18 cellular contexts compared by ENCODE assay signal in the genomic region with DNA sequence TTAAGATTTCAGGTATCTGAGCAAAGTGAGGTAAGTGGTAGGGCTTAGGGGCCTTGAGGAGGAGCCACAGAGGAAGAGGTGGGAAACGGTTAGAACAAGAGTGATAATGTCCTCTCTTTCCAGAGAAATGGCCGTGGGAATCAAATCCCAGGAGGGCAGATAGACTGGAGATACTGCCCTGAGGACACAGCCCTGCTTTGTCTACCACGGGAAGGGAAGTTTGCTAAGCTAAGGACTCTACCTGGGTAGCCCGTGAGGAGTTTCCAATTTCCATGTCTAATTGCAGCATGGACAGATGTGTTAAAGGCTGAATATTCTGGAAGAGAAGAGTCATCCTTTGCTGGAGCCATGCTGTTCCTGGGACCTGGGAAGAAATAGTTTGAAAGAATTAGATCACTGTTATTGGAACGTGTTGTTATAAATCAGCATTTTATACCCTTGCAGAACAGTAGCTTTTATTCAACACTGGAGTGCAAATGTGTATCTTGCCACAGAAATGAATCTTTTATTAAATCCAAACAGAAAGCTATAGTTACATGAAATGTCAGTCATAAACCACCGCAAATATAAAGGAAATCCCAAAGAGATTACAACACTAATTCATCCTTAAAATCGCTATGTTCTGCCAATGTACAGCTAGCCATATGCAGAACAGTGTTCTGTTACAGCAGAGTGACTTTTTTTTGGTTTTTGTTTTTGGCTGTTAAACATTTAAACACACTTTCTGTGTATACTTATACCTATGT.
DNase-seq lines count a peak whose midpoint lies in the region; ATAC-seq and TF ChIP-seq lines count a peak whose summit lies in the region.
"Had no signal": no experiment of that assay in that cellular context is flagged by ENCODE, and none has a peak within 500 bp of the region (broad histone marks: within the 10 kb centered on the region; RNA-seq: fewer than 3 reads in every experiment).

No MANE protein-coding gene starts in this region.

- H3K4me1 ChIP-seq in HEK293 (ENCODE audit: control insufficient read depth, insufficient read depth, low read length): peaks cover 11% of the 10 kb centered on the region
- peaks cover 18% of the 10 kb centered on the region for H3K4me1 ChIP-seq in RWPE2 (ENCODE audit: insufficient read depth, poor library complexity, severe bottlenecking)
- H3K4me1 ChIP-seq: BE2C had no signal

- peaks cover 52% of the 10 kb centered on the region for H3K4me1 Mint-ChIP-seq in osteocyte (ENCODE audit: unreplicated experiment)
- no peaks in the 10 kb centered on the region for H3K4me1 Mint-ChIP-seq in activated naive CD4-positive, alpha-beta T cell treated with anti-CD3 and anti-CD28 coated beads, Interleukin-2, amount 10 ng/mL, durations not matched to agents 7 days and 5 days
- H3K4me1 Mint-ChIP-seq: CD4-positive, CD25-positive, alpha-beta regulatory T cell had no signal

- no peak overlapping the region for H3K4me3 Mint-ChIP-seq in osteocyte (ENCODE audit: unreplicated experiment)
- H3K4me3 Mint-ChIP-seq in activated naive CD4-positive, alpha-beta T cell treated with anti-CD3 and anti-CD28 coated beads, Interleukin-2, amount 10 ng/mL, durations not matched to agents 7 days and 5 days: no peak overlapping the region
- H3K4me3 Mint-ChIP-seq: CD4-positive, CD25-positive, alpha-beta regulatory T cell; IgD-negative memory B cell had no signal

- H3K27ac Mint-ChIP-seq in osteocyte (ENCODE audit: unreplicated experiment): peak overlapping the region; percentile 3
- no peak overlapping the region for H3K27ac Mint-ChIP-seq in activated naive CD4-positive, alpha-beta T cell treated with anti-CD3 and anti-CD28 coated beads, Interleukin-2, amount 10 ng/mL, durations not matched to agents 7 days and 5 days
- H3K27ac Mint-ChIP-seq: IgD-negative memory B cell had no signal

- H3K27ac ChIP-seq in HEK293 (ENCODE audit: extremely low read depth, low read depth, low read length): no peak overlapping the region
- H3K27ac ChIP-seq in RWPE2 (ENCODE audit: poor library complexity, severe bottlenecking): peak overlapping the region; percentile 94
- H3K27ac ChIP-seq: GM23248 had no signal

- no peaks in the 10 kb centered on the region for H3K36me3 ChIP-seq in HEK293 (ENCODE audit: control insufficient read depth in 2 of 2, insufficient read depth in 1 of 2, low read length in 2 of 2)
- no peaks in the 10 kb centered on the region for H3K36me3 ChIP-seq in RWPE2 (ENCODE audit: low read depth)
- H3K36me3 ChIP-seq: BE2C, HAP-1 had no signal

- H3K27me3 Mint-ChIP-seq in osteocyte (ENCODE audit: unreplicated experiment): no peaks in the 10 kb centered on the region
- no peaks in the 10 kb centered on the region for H3K27me3 Mint-ChIP-seq in activated naive CD4-positive, alpha-beta T cell treated with anti-CD3 and anti-CD28 coated beads, Interleukin-2, amount 10 ng/mL, durations not matched to agents 7 days and 5 days
- H3K27me3 Mint-ChIP-seq: CD4-positive, CD25-positive, alpha-beta regulatory T cell; IgD-negative memory B cell had no signal

- CTCF ChIA-PET in HEK293 (lab: Yijun Ruan, JAX): interaction anchor here (0.5 to 0.6 kb wide), 3 partner anchors 10 to 1138 kb away, joined by 3 to 4 read pairs (median 3); no protein-coding TSS in a partner anchor
- CTCF ChIA-PET in activated naive CD4-positive, alpha-beta T cell treated with anti-CD3 and anti-CD28 coated beads, Interleukin-2, amount 10 ng/mL, durations not matched to agents 7 days and 5 days (lab: Charles Lee): no interaction called here

- H3K36me3 Mint-ChIP-seq in osteocyte (ENCODE audit: unreplicated experiment): peaks cover 17% of the 10 kb centered on the region
- H3K36me3 Mint-ChIP-seq in activated naive CD4-positive, alpha-beta T cell treated with anti-CD3 and anti-CD28 coated beads, Interleukin-2, amount 10 ng/mL, durations not matched to agents 7 days and 5 days: peaks cover 2% of the 10 kb centered on the region

- H3K9me3 ChIP-seq in HEK293 (ENCODE audit: control insufficient read depth, insufficient read depth, low read depth, low read length): no peaks in the 10 kb centered on the region
- H3K9me3 ChIP-seq in RWPE2 (ENCODE audit: severe bottlenecking): no peaks in the 10 kb centered on the region
- H3K9me3 ChIP-seq: BE2C, HAP-1 had no signal

- POLR2A ChIA-PET in HEK293 (lab: Yijun Ruan, JAX): no interaction called here

- H3K27me3 ChIP-seq in RWPE2 (ENCODE audit: insufficient read depth, poor library complexity, severe bottlenecking): no peaks in the 10 kb centered on the region
- H3K27me3 ChIP-seq: BE2C had no signal

- H3K9me3 Mint-ChIP-seq in osteocyte (ENCODE audit: unreplicated experiment): peaks cover 14% of the 10 kb centered on the region
- H3K9me3 Mint-ChIP-seq in activated naive CD4-positive, alpha-beta T cell treated with anti-CD3 and anti-CD28 coated beads, Interleukin-2, amount 10 ng/mL, durations not matched to agents 7 days and 5 days: no peaks in the 10 kb centered on the region

- H3K4me3 ChIP-seq in HEK293 (ENCODE audit: low read depth, low read length) (no peak overlapping the region), RWPE2 (ENCODE audit: severe bottlenecking) (no peak overlapping the region)
- H3K4me3 ChIP-seq: GM23248, HAP-1 had no signal

- ATAC-seq in RWPE2 (ENCODE audit: low read depth): no peak

- TF ChIP-seq CTCF in HEK293 (tag by site-specific recombination; IDR thresholded peaks at IDR 0.05): no peak
- TF ChIP-seq CTCF in RWPE2 (IDR thresholded peaks at IDR 0.05; ENCODE audit: poor library complexity, severe bottlenecking): no peak
- TF ChIP-seq CTCF in osteocyte (IDR thresholded peaks at IDR 0.05): no peak

- DNase-seq in RWPE2 (ENCODE audit: low spot score): no peak
- DNase-seq in foreskin melanocyte: peak; percentile 73
- DNase-seq in osteocyte (ENCODE audit: extremely low spot score, unreplicated experiment): no peak
- no peak for DNase-seq in activated T-cell treated with anti-CD3 and anti-CD28 coated beads, Interleukin-2, amount 50 U/mL, for 48 hours
- no peak for DNase-seq in NCI-H2081 (lab: John Stamatoyannopoulos, UW)
- no peak for DNase-seq in activated naive CD4-positive, alpha-beta T cell treated with anti-CD3 and anti-CD28 coated beads, Interleukin-2, amount 10 ng/mL, durations not matched to agents 7 days and 5 days
- DNase-seq: ACHN; BE2C; C1 segment of cervical spinal cord; CD4-positive, CD25-positive, alpha-beta regulatory T cell; DMS53; DND-41; EL; GM23248; KBM-7 had no signal

TF ChIP-seq in HEK293, 187 proteins besides CTCF, POLR2A, EP300 and RAD21:
- no peak for TF ChIP-seq ZNF843 (tag by site-specific recombination; IDR thresholded peaks at IDR 0.05)
- no peak for TF ChIP-seq SP2 (tag by site-specific recombination; IDR thresholded peaks at IDR 0.05)
- TF ChIP-seq ZNF600 (tag by site-specific recombination; IDR thresholded peaks at IDR 0.05): peak; percentile 72
